In the genomic region with DNA sequence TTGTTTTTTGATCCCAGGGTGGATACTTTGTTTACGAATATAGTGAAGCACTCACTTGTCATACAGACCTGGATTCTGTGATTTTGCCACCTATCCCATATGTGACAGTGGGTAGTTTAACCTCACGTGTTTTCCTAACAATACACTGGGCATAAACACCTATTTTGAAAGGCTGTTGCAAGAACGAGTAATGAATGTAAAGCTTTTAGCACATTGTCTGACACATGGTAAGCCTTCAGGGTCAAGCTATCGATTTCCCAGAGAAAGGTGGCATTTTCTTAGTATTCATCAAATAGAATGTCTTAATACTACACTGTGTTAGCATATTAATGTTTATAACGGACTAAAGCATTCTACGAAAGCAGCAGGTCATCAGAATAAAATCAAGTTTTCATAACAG, we compare ENCODE assay signal across 1 cellular context.
TF ChIP-seq lines count a peak whose summit lies in the region.

No MANE protein-coding gene starts in this region.

TF ChIP-seq in HepG2, 621 proteins besides CTCF, POLR2A, EP300 and RAD21:
- TF ChIP-seq ZC3H4 (CRISPR knock-in tag; IDR thresholded peaks at IDR 0.05; ENCODE audit: borderline replicate concordance) (peak; percentile 91), POLR2AphosphoS5 (IDR thresholded peaks at IDR 0.05; ENCODE audit: low read depth, low read length) (0 out of 2 replicates have a peak, but pooled peaks have one; percentile 29), NCOA1 (CRISPR knock-in tag; IDR thresholded peaks at IDR 0.05) (no peak)
